Comparison of ENCODE assay signal across 1 cellular context in the genomic region with DNA sequence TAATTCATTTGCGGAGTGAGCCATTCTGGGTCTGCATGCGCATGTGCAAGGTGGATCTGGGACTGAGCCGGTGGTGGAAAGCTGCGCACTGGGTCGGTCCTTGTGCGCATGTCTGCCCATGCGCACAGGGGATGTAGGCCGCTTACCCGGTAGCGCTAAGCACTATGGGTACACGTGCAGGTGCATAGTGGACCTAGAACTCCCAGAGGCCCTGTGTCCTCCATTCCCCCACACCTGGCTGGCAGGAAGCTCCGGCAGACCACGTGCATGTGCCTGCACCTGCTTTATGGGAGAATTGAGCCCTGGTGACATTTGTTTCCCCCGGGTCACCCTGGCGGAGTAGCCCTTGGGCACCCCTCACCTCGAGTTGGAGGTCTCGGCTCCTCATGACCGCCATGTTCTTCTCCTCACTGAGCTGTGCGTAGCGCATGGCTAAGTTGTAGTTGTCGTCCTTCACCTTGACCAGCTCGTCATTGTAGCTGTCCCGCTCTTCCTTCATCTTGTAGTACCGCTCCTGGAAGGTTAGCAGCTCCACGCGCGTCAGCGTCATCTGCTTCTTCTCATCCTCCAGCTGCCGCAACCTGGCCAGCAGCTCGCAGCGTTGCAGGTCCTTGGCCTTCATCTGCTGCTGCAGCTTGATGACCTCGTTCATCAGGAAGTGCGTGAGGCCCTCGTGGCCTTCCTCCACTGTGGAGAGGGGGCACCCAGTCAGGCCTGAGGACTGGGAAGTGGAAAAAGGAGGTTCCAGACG.
TF ChIP-seq lines count a peak whose summit lies in the region.

No MANE protein-coding gene starts in this region.

TF ChIP-seq in IMR-90, 13 proteins besides CTCF, POLR2A, EP300 and RAD21 (continued from another document):
- TF ChIP-seq, protein P1, sequence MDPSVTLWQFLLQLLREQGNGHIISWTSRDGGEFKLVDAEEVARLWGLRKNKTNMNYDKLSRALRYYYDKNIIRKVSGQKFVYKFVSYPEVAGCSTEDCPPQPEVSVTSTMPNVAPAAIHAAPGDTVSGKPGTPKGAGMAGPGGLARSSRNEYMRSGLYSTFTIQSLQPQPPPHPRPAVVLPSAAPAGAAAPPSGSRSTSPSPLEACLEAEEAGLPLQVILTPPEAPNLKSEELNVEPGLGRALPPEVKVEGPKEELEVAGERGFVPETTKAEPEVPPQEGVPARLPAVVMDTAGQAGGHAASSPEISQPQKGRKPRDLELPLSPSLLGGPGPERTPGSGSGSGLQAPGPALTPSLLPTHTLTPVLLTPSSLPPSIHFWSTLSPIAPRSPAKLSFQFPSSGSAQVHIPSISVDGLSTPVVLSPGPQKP (IDR thresholded peaks at IDR 0.05; ENCODE audit: borderline replicate concordance, low read depth, low read length), result no peak
- TF ChIP-seq MAFK (IDR thresholded peaks at IDR 0.05; ENCODE audit: low read depth, low read length) (no peak), CEBPB (IDR thresholded peaks at IDR 0.05; ENCODE audit: low read depth, low read length) (no peak), FOS (IDR thresholded peaks at IDR 0.05; ENCODE audit: low read depth, low read length) (no peak), MXI1 (IDR thresholded peaks at IDR 0.05; ENCODE audit: borderline replicate concordance, low read depth, low read length) (no peak), CHD1 (IDR thresholded peaks at IDR 0.05; ENCODE audit: low read depth, low read length) (no peak), BHLHE40 (IDR thresholded peaks at IDR 0.05; ENCODE audit: low read depth, low read length) (no peak), RCOR1 (IDR thresholded peaks at IDR 0.05; ENCODE audit: insufficient replicate concordance, low read length) (no peak), RFX5 (IDR thresholded peaks at IDR 0.05; ENCODE audit: low read depth, low read length) (no peak), USF2 (IDR thresholded peaks at IDR 0.05; ENCODE audit: low read depth, low read length) (no peak), SMC3 (IDR thresholded peaks at IDR 0.05; ENCODE audit: low read depth, low read length) (no peak)
